ENCODE assay signal across 30 cellular contexts in genomic region chr14:51908086-51908485, GRCh38. TPM values are rescaled to one million over a fixed set of nuclear protein-coding genes. Genes with fewer than 3 reads are reported as not detected.
DNase-seq lines count a peak whose midpoint lies in the region; ATAC-seq, FAIRE-seq and TF ChIP-seq lines count a peak whose summit lies in the region.
"Had no signal": no experiment of that assay in that cellular context is flagged by ENCODE, and none has a peak within 500 bp of the region (broad histone marks: within the 10 kb centered on the region; RNA-seq: fewer than 3 reads in every experiment).

No MANE protein-coding gene starts in this region.

- peaks cover 32% of the 10 kb centered on the region for H3K9me3 Mint-ChIP-seq in activated CD8-positive, alpha-beta T cell treated with anti-CD3 and anti-CD28 coated beads for 36 hours
- H3K9me3 Mint-ChIP-seq in activated CD8-positive, alpha-beta T cell treated with anti-CD3 and anti-CD28 coated beads, Interleukin-2, amount 10 ng/mL, durations not matched to agents 7 days and 5 days (ENCODE audit: insufficient read depth), result peaks cover 40% of the 10 kb centered on the region
- H3K9me3 Mint-ChIP-seq in HFFc6, result peaks cover 4% of the 10 kb centered on the region
- H3K9me3 Mint-ChIP-seq in immature natural killer cell, result no peaks in the 10 kb centered on the region
- H3K9me3 Mint-ChIP-seq: type B pancreatic cell had no signal

- H3K4me1 Mint-ChIP-seq in activated CD8-positive, alpha-beta T cell treated with anti-CD3 and anti-CD28 coated beads for 36 hours (ENCODE audit: low read depth), result peaks cover 66% of the 10 kb centered on the region
- peaks cover 66% of the 10 kb centered on the region for H3K4me1 Mint-ChIP-seq in activated CD8-positive, alpha-beta T cell treated with anti-CD3 and anti-CD28 coated beads, Interleukin-2, amount 10 ng/mL, durations not matched to agents 7 days and 5 days (ENCODE audit: low read depth)
- H3K4me1 Mint-ChIP-seq in HFFc6 (ENCODE audit: low read depth), result peaks cover 26% of the 10 kb centered on the region
- peaks cover 95 to 98% of the 10 kb centered on the region in 2 donors for H3K4me1 Mint-ChIP-seq in immature natural killer cell

- peak; percentile 13 for FAIRE-seq in urothelium cell line (lab: Jason Lieb, UNC)
- FAIRE-seq: A204.1, TTC549 had no signal

- intact Hi-C loops in activated CD8-positive, alpha-beta T cell treated with anti-CD3 and anti-CD28 coated beads for 36 hours (cut with micrococcal nuclease), result no loop called here
- intact Hi-C loops in Right ventricle myocardium inferior (cut with DNase I), result no loop called here

- H3K27ac Mint-ChIP-seq in activated CD8-positive, alpha-beta T cell treated with anti-CD3 and anti-CD28 coated beads for 36 hours, result peak overlapping the region; percentile 48
- no peak overlapping the region for H3K27ac Mint-ChIP-seq in activated CD8-positive, alpha-beta T cell treated with anti-CD3 and anti-CD28 coated beads, Interleukin-2, amount 10 ng/mL, durations not matched to agents 7 days and 5 days
- H3K27ac Mint-ChIP-seq in HFFc6 (no peak overlapping the region), immature natural killer cell (peak overlapping the region; percentile 72 to 96 (median 87))
- H3K27ac Mint-ChIP-seq: H9; T-helper 1 cell treated with Interleukin-12 subunit alpha and Interleukin-12 subunit beta and Interleukin-4 antibody, amounts not matched to agents 30 μg/mL and 1 μg/mL, for 36 hours; type B pancreatic cell had no signal

- CTCF ChIA-PET in activated CD8-positive, alpha-beta T cell treated with anti-CD3 and anti-CD28 coated beads for 36 hours (lab: Charles Lee), result interaction anchor here (1.3 to 2.6 kb wide), 2 partner anchors 41 to 70 kb away, joined by 3 to 8 read pairs; no protein-coding TSS in a partner anchor
- CTCF ChIA-PET in activated CD8-positive, alpha-beta T cell treated with anti-CD3 and anti-CD28 coated beads, Interleukin-2, amount 10 ng/mL, durations not matched to agents 7 days and 5 days (lab: Charles Lee), result no interaction called here

- no peak overlapping the region for H3K4me3 Mint-ChIP-seq in activated CD8-positive, alpha-beta T cell treated with anti-CD3 and anti-CD28 coated beads for 36 hours
- no peak overlapping the region for H3K4me3 Mint-ChIP-seq in activated CD8-positive, alpha-beta T cell treated with anti-CD3 and anti-CD28 coated beads, Interleukin-2, amount 10 ng/mL, durations not matched to agents 7 days and 5 days
- H3K4me3 Mint-ChIP-seq in HFFc6, result no peak overlapping the region
- peak overlapping the region; percentile 28 to 60 (median 42) for H3K4me3 Mint-ChIP-seq in immature natural killer cell
- H3K4me3 Mint-ChIP-seq: H9; T-helper 1 cell treated with Interleukin-12 subunit alpha and Interleukin-12 subunit beta and Interleukin-4 antibody, amounts not matched to agents 30 μg/mL and 1 μg/mL, for 36 hours; type B pancreatic cell had no signal

- no peak for DNase-seq in activated CD8-positive, alpha-beta T cell treated with anti-CD3 and anti-CD28 coated beads for 36 hours
- no peak for DNase-seq in activated CD8-positive, alpha-beta T cell treated with anti-CD3 and anti-CD28 coated beads, Interleukin-2, amount 10 ng/mL, durations not matched to agents 7 days and 5 days
- DNase-seq in HFFc6 (peak; percentile 7), immature natural killer cell (no peak), urothelium cell line (ENCODE audit: low spot score) (no peak), Right ventricle myocardium inferior (ENCODE audit: missing footprints) (no peak), NCI-H2029 treated with DMSO at 0.1 percent for 48 hours (lab: John Stamatoyannopoulos, UW) (no peak)
- DNase-seq: activated CD4-positive, alpha-beta T cell treated with anti-CD3 and anti-CD28 coated beads, Interleukin-2, amount 50 U/mL, for 4 hours; activated CD4-positive, CD25-positive, alpha-beta regulatory T cell; activated CD8-positive, alpha-beta memory T cell treated with anti-CD3 and anti-CD28 coated beads, Interleukin-2, amount 50 U/mL, for 48 hours; activated gamma-delta T cell; AML-193; caudate nucleus; cortex of kidney; effector memory CD4-positive, alpha-beta T cell; H9; islet precursor cell; KG1; left lung; MG63; NCI-H2029; NCI-H524 treated with DMSO at 0.1 percent for 48 hours; nucleus accumbens; PC-3; stimulated activated CD4-positive, alpha-beta T cell treated with anti-CD3 and anti-CD28 coated beads, Interleukin-4, amount 100 ng/mL, for 24 hours had no signal

- H3K27me3 Mint-ChIP-seq in activated CD8-positive, alpha-beta T cell treated with anti-CD3 and anti-CD28 coated beads for 36 hours, result no peaks in the 10 kb centered on the region
- H3K27me3 Mint-ChIP-seq in activated CD8-positive, alpha-beta T cell treated with anti-CD3 and anti-CD28 coated beads, Interleukin-2, amount 10 ng/mL, durations not matched to agents 7 days and 5 days (ENCODE audit: low read depth), result no peaks in the 10 kb centered on the region
- H3K27me3 Mint-ChIP-seq in HFFc6 (ENCODE audit: insufficient read depth) (peaks cover 3% of the 10 kb centered on the region), immature natural killer cell (ENCODE audit: low read depth in 3 of 3) (peaks cover 0 to 18% (median 0%) of the 10 kb centered on the region in 3 donors)
- H3K27me3 Mint-ChIP-seq: type B pancreatic cell had no signal

- no peak for TF ChIP-seq CTCF in activated CD8-positive, alpha-beta T cell treated with anti-CD3 and anti-CD28 coated beads for 36 hours (IDR thresholded peaks at IDR 0.05)
- TF ChIP-seq CTCF in HFFc6 (IDR thresholded peaks at IDR 0.05), result no peak

- peaks cover 80% of the 10 kb centered on the region for H3K36me3 Mint-ChIP-seq in activated CD8-positive, alpha-beta T cell treated with anti-CD3 and anti-CD28 coated beads for 36 hours (ENCODE audit: low read depth)
- H3K36me3 Mint-ChIP-seq in activated CD8-positive, alpha-beta T cell treated with anti-CD3 and anti-CD28 coated beads, Interleukin-2, amount 10 ng/mL, durations not matched to agents 7 days and 5 days (ENCODE audit: low read depth), result peaks cover 86% of the 10 kb centered on the region
- no peaks in the 10 kb centered on the region; the same call in 1 of the 2 replicates for H3K36me3 Mint-ChIP-seq in HFFc6 (ENCODE audit: low read depth)
- H3K36me3 Mint-ChIP-seq in immature natural killer cell, result peaks cover 13 to 30% (median 20%) of the 10 kb centered on the region in 3 donors
- H3K36me3 Mint-ChIP-seq: type B pancreatic cell had no signal

- no peak for ATAC-seq in activated CD8-positive, alpha-beta T cell treated with anti-CD3 and anti-CD28 coated beads for 36 hours
- ATAC-seq in activated CD8-positive, alpha-beta T cell treated with anti-CD3 and anti-CD28 coated beads, Interleukin-2, amount 10 ng/mL, durations not matched to agents 7 days and 5 days, result no peak
- ATAC-seq in Right ventricle myocardium inferior, result no peak
- no peak for ATAC-seq in GM21717 (IDR thresholded peaks at IDR 0.05; ENCODE audit: unreplicated experiment)
- ATAC-seq: left lung, PC-3 had no signal

- POLR2A ChIA-PET in activated CD8-positive, alpha-beta T cell treated with anti-CD3 and anti-CD28 coated beads for 36 hours (lab: Charles Lee), result interaction anchor here (0.6 to 0.9 kb wide), 2 partner anchors 18 to 21 kb away, joined by 3 read pairs; no protein-coding TSS in a partner anchor
- POLR2A ChIA-PET in activated CD8-positive, alpha-beta T cell treated with anti-CD3 and anti-CD28 coated beads, Interleukin-2, amount 10 ng/mL, durations not matched to agents 7 days and 5 days (lab: Charles Lee), result no interaction called here

RNA-seq across cellular contexts. Expression of gene GNG2, which starts 47.7 kb away (rescaled TPM):
- 100 to 1,000 TPM; 174 to 184 TPM for total RNA-seq in activated CD8-positive, alpha-beta T cell treated with anti-CD3 and anti-CD28 coated beads for 36 hours
- 100 to 1,000 TPM; 293 to 302 TPM for total RNA-seq in activated CD8-positive, alpha-beta T cell treated with anti-CD3 and anti-CD28 coated beads, Interleukin-2, amount 10 ng/mL, durations not matched to agents 7 days and 5 days
- 1 to 10 TPM; 2.4 to 6.0 (median 2.8) TPM for total RNA-seq in HFFc6 (2021; fragmentation: NEBNext Ultra II Directional; extraction: Animal tissue kit (Norgen Biotek cat#: 25700))
- polyA plus RNA-seq in immature natural killer cell, result 100 to 1,000 TPM; 391 to 466 (median 462) TPM
- 15.5 TPM for total RNA-seq in Right ventricle myocardium inferior

Comparison
In these comparisons a context has a peak if more than half of its experiments do, and no peak if none do; other contexts are left out.
1. H3K27ac Mint-ChIP-seq: peak in activated CD8-positive, alpha-beta T cell treated with anti-CD3 and anti-CD28 coated beads for 36 hours (single experiment) and immature natural killer cell (6 of 6); none in activated CD8-positive, alpha-beta T cell treated with anti-CD3 and anti-CD28 coated beads, Interleukin-2, amount 10 ng/mL, durations not matched to agents 7 days and 5 days (single experiment) and HFFc6 (single experiment).
2. H3K4me3 Mint-ChIP-seq: peak in immature natural killer cell (5 of 5); none in activated CD8-positive, alpha-beta T cell treated with anti-CD3 and anti-CD28 coated beads for 36 hours (single experiment), activated CD8-positive, alpha-beta T cell treated with anti-CD3 and anti-CD28 coated beads, Interleukin-2, amount 10 ng/mL, durations not matched to agents 7 days and 5 days (single experiment) and HFFc6 (single experiment).
3. RNA of gene GNG2, which starts 47.7 kb away (total RNA-seq): 293 to 302 TPM in activated CD8-positive, alpha-beta T cell treated with anti-CD3 and anti-CD28 coated beads, Interleukin-2, amount 10 ng/mL, durations not matched to agents 7 days and 5 days and 174 to 184 TPM in activated CD8-positive, alpha-beta T cell treated with anti-CD3 and anti-CD28 coated beads for 36 hours; 15.5 TPM in Right ventricle myocardium inferior (single experiment) and 2.4 to 6.0 TPM in HFFc6; every median in the first group is over 10 times any median in the second.